1 cellular context compared by ENCODE assay signal in the genomic region with DNA sequence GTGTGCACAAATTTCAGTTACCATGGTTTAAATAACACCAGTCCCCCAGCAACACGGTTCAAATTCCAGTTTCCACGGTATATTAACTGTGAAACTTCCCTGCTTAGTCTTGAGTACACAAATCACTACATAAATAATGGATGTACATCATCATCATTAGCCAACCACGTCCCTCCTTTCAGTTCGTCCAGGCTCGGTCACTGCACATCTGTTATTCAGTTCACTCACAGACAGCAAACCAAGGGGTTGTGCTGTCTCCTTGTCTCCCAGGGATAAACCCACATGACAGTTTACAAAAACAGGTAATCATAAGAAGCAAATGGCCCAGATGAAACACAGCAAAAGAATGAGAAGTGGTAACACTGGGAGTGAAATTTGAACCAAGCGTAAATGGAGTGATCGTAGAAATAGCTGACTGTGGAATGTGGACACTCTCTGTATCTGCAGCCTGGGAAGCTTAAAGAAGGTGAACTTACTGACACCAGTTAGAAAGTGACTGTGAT.
TF ChIP-seq lines count a peak whose summit lies in the region.

No MANE protein-coding gene starts in this region.

TF ChIP-seq in HepG2, 621 proteins besides CTCF, POLR2A, EP300 and RAD21 (continued from another document):
- TF ChIP-seq, protein P1, sequence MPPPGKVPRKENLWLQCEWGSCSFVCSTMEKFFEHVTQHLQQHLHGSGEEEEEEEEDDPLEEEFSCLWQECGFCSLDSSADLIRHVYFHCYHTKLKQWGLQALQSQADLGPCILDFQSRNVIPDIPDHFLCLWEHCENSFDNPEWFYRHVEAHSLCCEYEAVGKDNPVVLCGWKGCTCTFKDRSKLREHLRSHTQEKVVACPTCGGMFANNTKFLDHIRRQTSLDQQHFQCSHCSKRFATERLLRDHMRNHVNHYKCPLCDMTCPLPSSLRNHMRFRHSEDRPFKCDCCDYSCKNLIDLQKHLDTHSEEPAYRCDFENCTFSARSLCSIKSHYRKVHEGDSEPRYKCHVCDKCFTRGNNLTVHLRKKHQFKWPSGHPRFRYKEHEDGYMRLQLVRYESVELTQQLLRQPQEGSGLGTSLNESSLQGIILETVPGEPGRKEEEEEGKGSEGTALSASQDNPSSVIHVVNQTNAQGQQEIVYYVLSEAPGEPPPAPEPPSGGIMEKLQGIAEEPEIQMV (CRISPR knock-in tag; IDR thresholded peaks at IDR 0.05; ENCODE audit: low read depth) = no peak
- TF ChIP-seq ZSCAN20 (CRISPR knock-in tag; IDR thresholded peaks at IDR 0.05; ENCODE audit: borderline replicate concordance) (0 out of 2 replicates have a peak, but pooled peaks have one; percentile 30), MAFF (IDR thresholded peaks at IDR 0.05; ENCODE audit: low read depth, low read length) (0 out of 2 replicates have a peak, but pooled peaks have one; percentile 26), ZMYM3 (CRISPR knock-in tag; IDR thresholded peaks at IDR 0.05) (peak; percentile 62; the same call in 1 of the 2 replicates)
- TF ChIP-seq, protein P2, sequence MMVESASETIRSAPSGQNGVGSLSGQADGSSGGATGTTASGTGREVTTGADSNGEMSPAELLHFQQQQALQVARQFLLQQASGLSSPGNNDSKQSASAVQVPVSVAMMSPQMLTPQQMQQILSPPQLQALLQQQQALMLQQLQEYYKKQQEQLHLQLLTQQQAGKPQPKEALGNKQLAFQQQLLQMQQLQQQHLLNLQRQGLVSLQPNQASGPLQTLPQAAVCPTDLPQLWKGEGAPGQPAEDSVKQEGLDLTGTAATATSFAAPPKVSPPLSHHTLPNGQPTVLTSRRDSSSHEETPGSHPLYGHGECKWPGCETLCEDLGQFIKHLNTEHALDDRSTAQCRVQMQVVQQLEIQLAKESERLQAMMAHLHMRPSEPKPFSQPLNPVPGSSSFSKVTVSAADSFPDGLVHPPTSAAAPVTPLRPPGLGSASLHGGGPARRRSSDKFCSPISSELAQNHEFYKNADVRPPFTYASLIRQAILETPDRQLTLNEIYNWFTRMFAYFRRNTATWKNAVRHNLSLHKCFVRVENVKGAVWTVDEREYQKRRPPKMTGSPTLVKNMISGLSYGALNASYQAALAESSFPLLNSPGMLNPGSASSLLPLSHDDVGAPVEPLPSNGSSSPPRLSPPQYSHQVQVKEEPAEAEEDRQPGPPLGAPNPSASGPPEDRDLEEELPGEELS (CRISPR knock-in tag; IDR thresholded peaks at IDR 0.05) = 0 out of 2 replicates have a peak, but pooled peaks have one; percentile 19
